Comparison of ENCODE assay signal across 7 cellular contexts in the genomic region with DNA sequence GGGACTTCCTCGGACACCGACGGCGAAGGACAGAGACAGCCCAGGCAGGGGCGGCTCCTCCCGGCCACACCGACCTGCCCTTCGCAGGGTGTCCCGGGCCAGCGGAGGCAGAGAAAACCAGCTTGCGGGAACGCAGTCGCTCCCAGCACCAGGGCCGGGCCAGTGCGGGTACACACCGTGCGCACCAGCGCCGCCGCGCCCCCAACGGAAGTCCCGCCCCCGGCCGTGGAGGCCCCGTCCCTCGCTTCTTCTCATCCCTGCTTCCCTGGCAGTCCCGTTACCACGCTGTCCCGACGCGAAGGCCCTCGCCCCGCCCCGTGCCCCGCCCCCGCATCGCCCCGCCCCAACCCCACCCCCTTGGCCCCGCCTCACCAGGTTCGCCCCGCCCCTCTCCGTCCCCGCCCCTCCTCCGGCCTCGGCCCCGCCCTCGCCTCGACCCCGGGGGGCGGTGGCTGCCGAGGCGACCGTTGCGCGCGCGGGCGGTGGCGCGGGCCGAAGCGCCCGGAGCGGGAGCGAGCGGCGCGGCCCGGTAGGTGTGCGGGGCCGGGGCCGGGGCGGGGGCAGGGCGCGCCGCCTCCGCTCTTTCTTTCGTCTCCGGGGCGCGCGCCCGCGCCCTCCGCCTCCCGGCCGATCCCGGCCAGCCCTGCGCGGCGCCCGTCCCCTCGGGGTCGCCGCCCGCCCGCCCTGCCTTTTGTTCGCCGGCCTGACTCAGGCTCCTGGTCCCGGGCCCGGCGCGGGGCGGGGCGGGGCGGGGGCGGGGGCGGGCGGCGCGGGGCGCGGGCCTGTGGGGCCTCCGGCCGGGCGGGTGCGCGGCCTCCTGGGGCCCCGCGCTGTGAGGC. TPM values are rescaled to one million over a fixed set of nuclear protein-coding genes. Genes with fewer than 3 reads are reported as not detected.
DNase-seq lines count a peak whose midpoint lies in the region; ATAC-seq, FAIRE-seq and TF ChIP-seq lines count a peak whose summit lies in the region.

A gene with protein sequence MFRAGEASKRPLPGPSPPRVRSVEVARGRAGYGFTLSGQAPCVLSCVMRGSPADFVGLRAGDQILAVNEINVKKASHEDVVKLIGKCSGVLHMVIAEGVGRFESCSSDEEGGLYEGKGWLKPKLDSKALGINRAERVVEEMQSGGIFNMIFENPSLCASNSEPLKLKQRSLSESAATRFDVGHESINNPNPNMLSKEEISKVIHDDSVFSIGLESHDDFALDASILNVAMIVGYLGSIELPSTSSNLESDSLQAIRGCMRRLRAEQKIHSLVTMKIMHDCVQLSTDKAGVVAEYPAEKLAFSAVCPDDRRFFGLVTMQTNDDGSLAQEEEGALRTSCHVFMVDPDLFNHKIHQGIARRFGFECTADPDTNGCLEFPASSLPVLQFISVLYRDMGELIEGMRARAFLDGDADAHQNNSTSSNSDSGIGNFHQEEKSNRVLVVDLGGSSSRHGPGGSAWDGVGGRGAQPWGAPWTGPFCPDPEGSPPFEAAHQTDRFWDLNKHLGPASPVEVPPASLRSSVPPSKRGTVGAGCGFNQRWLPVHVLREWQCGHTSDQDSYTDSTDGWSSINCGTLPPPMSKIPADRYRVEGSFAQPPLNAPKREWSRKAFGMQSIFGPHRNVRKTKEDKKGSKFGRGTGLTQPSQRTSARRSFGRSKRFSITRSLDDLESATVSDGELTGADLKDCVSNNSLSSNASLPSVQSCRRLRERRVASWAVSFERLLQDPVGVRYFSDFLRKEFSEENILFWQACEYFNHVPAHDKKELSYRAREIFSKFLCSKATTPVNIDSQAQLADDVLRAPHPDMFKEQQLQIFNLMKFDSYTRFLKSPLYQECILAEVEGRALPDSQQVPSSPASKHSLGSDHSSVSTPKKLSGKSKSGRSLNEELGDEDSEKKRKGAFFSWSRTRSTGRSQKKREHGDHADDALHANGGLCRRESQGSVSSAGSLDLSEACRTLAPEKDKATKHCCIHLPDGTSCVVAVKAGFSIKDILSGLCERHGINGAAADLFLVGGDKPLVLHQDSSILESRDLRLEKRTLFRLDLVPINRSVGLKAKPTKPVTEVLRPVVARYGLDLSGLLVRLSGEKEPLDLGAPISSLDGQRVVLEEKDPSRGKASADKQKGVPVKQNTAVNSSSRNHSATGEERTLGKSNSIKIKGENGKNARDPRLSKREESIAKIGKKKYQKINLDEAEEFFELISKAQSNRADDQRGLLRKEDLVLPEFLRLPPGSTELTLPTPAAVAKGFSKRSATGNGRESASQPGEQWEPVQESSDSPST (N-terminal part only) (plus strand): TSS at position 451 of the 839 bp plus-strand sequence. CDS start 23,150 bp downstream, outside the sequence.

- peak; percentile 64 for FAIRE-seq in GM18507 (lab: Jason Lieb, UNC)

- WGBS in mammary epithelial cell (ENCODE audit: low coverage, missing lambda C conversion rate), result 2% methylated on average over 12 of the region's 121 CpGs

- H3K27me3 ChIP-seq in mammary epithelial cell (ENCODE audit: insufficient read depth, low read length), result no peaks in the 10 kb centered on the region

- no peaks in the 10 kb centered on the region for H3K79me2 ChIP-seq in mammary epithelial cell (ENCODE audit: insufficient read depth, low read length)

- TF ChIP-seq CTCF in WI38 (IDR thresholded peaks at IDR 0.05; ENCODE audit: low read depth, low read length) (no peak), mammary epithelial cell (conservative IDR thresholded peaks at IDR 0.05 in 1 of 2, IDR thresholded peaks at IDR 0.05 in 1 of 2; ENCODE audit: extremely low read depth in 1 of 2, insufficient read depth in 1 of 2, low read depth in 1 of 2, low read length in 2 of 2) (no peak)

- no TSS peak for BruUV-seq in mammary epithelial cell (replicated peaks; lab: Mats Ljungman, UMichigan)

- in situ Hi-C loops in mammary epithelial cell (cut with MboI; ENCODE audit: low sequenced_read_pairs in 2 of 2), result no loop called here

- H2AFZ ChIP-seq in mammary epithelial cell (ENCODE audit: low read depth, low read length), result peak within 1 kb of the TSS; percentile 91

- H3K4me1 ChIP-seq in mammary epithelial cell (ENCODE audit: insufficient read depth, low read length), result peaks cover 15% of the 10 kb centered on the region

- ATAC-seq in HG03064 (IDR thresholded peaks at IDR 0.05; ENCODE audit: low read depth, unreplicated experiment), result peak; percentile 76

- DNase-seq in GM18507 (ENCODE audit: extremely low spot score, insufficient read length, low read depth), result peak; percentile 97
- peak; percentile 48 for DNase-seq in NCI-H2107 treated with DMSO at 0.1 percent for 48 hours (lab: John Stamatoyannopoulos, UW; ENCODE audit: unreplicated experiment)
- peak; percentile 90 for DNase-seq in mammary epithelial cell
- DNase-seq in iPS-NIHi11 (ENCODE audit: low spot score), result peak; percentile 100

- no peaks in the 10 kb centered on the region for H3K9me3 ChIP-seq in mammary epithelial cell (replicated peaks; ENCODE audit: insufficient read depth, low read length)

- H3K4me2 ChIP-seq in mammary epithelial cell (ENCODE audit: insufficient read depth, low read depth, low read length), result peak within 1 kb of the TSS; percentile 99

- H3K27ac ChIP-seq in mammary epithelial cell (ENCODE audit: insufficient read depth, low read depth, low read length) (peak within 1 kb of the TSS; percentile 46), skin epidermis (peak within 1 kb of the TSS; percentile 47 to 94 (median 83))

- dilution Hi-C loops in mammary epithelial cell (cut with HindIII; ENCODE audit: low sequenced_read_pairs), result no loop called here

- H3K9ac ChIP-seq in mammary epithelial cell (ENCODE audit: insufficient read depth, low read length), result peak within 1 kb of the TSS; percentile 69

- no peaks in the 10 kb centered on the region for H4K20me1 ChIP-seq in mammary epithelial cell (ENCODE audit: insufficient read depth, low read length)

- H3K4me3 ChIP-seq in WI38 (ENCODE audit: low read depth, low read length) (peak within 1 kb of the TSS; percentile 84), mammary epithelial cell (replicated peaks in 1 of 3; ENCODE audit: insufficient read depth in 1 of 3, low read depth in 2 of 3, low read length in 3 of 3) (peak within 1 kb of the TSS; percentile 73 to 97 (median 78)), skin epidermis (peak within 1 kb of the TSS; percentile 50 to 84 (median 72))

- intact Hi-C loops in mammary epithelial cell (cut with micrococcal nuclease), result loop anchor here (5.0 kb wide), 1 partner anchor 220 kb away; a partner anchor contains a TSS

- H3K36me3 ChIP-seq in mammary epithelial cell (ENCODE audit: insufficient read depth, low read length), result no peaks in the 10 kb centered on the region

- CTCF ChIA-PET in mammary epithelial cell (lab: Charles Lee; ENCODE audit: low non-redundant PET), result interaction anchor here (0.6 kb wide), 1 partner anchor 1073 kb away, joined by 3 read pairs; no protein-coding TSS in a partner anchor

RNA-seq across cellular contexts. Expression of the gene that starts here (rescaled TPM):
- total RNA-seq in mammary epithelial cell, result 10 to 100 TPM; 72.5 to 91.4 TPM
- polyA plus RNA-seq in mammary epithelial cell, result 30.9 TPM
- polyA minus RNA-seq in mammary epithelial cell, result 41.6 TPM

Comparison
In these comparisons a context has a peak if more than half of its experiments do, and no peak if none do; other contexts are left out.
1. Peak in every context shown above with its lines: DNase-seq, ATAC-seq, H3K4me3 ChIP-seq and H3K27ac ChIP-seq.
2. DNase-seq: peak in every context shown above with its lines; median percentile 100 in iPS-NIHi11; 97 in GM18507; 90 in mammary epithelial cell; 48 in NCI-H2107 treated with DMSO at 0.1 percent for 48 hours.